In genomic region chr4:15893967-15894366, GRCh38 we compare ENCODE assay signal across 12 cellular contexts. TPM values are rescaled to one million over a fixed set of nuclear protein-coding genes. Genes with fewer than 3 reads are reported as not detected.
DNase-seq lines count a peak whose midpoint lies in the region; ATAC-seq and TF ChIP-seq lines count a peak whose summit lies in the region.
"Had no signal": no experiment of that assay in that cellular context is flagged by ENCODE, and none has a peak within 500 bp of the region (broad histone marks: within the 10 kb centered on the region; RNA-seq: fewer than 3 reads in every experiment).

No MANE protein-coding gene starts in this region.

- no peaks in the 10 kb centered on the region for H3K36me3 ChIP-seq in RWPE2 (ENCODE audit: low read depth)
- H3K36me3 ChIP-seq in smooth muscle cell (ENCODE audit: low read depth): no peaks in the 10 kb centered on the region

- WGBS in smooth muscle cell (ENCODE audit: low lambda C conversion rate): 54% methylated on average over 4 of the region's 4 CpGs

- H3K27ac ChIP-seq in RWPE2 (ENCODE audit: poor library complexity, severe bottlenecking): peak overlapping the region; percentile 95
- peak overlapping the region; percentile 81 for H3K27ac ChIP-seq in smooth muscle cell (ENCODE audit: low read depth)

- H3K4me1 ChIP-seq in RWPE2 (ENCODE audit: insufficient read depth, poor library complexity, severe bottlenecking) (peaks cover 39% of the 10 kb centered on the region), smooth muscle cell (ENCODE audit: low read depth) (peaks cover 3% of the 10 kb centered on the region)

- no peaks in the 10 kb centered on the region for H3K79me2 ChIP-seq in smooth muscle cell (ENCODE audit: low read depth)

- no peak overlapping the region for H2AFZ ChIP-seq in smooth muscle cell (ENCODE audit: low read depth)

- H3K9me3 ChIP-seq in RWPE2 (ENCODE audit: severe bottlenecking) (no peaks in the 10 kb centered on the region), smooth muscle cell (replicated peaks; ENCODE audit: low read depth) (no peaks in the 10 kb centered on the region)

- H3K4me3 ChIP-seq in RWPE2 (ENCODE audit: severe bottlenecking) (no peak overlapping the region), fibroblast of pulmonary artery (replicated peaks; ENCODE audit: low read depth, low read length) (no peak overlapping the region), smooth muscle cell (no peak overlapping the region)

- TF ChIP-seq CTCF in RWPE2 (IDR thresholded peaks at IDR 0.05; ENCODE audit: poor library complexity, severe bottlenecking) (no peak), fibroblast of pulmonary artery (IDR thresholded peaks at IDR 0.05; ENCODE audit: low read length, missing control alignments) (no peak), smooth muscle cell (IDR thresholded peaks at IDR 0.05; ENCODE audit: borderline replicate concordance, insufficient read depth, poor library complexity, severe bottlenecking) (no peak)

- H4K20me1 ChIP-seq in smooth muscle cell (ENCODE audit: low read depth): no peaks in the 10 kb centered on the region

- DNase-seq in GM04503 (ENCODE audit: low read depth) (peak; percentile 93), RWPE2 (ENCODE audit: low spot score) (peak; percentile 76), fibroblast of pulmonary artery (ENCODE audit: low read depth) (peak; percentile 98), smooth muscle cell (lab: John Stamatoyannopoulos, UW; ENCODE audit: unreplicated experiment) (no peak), RPMI8226 (no peak), superior temporal gyrus (ENCODE audit: extremely low spot score) (no peak), NCI-H2196 treated with DMSO at 0.1 percent for 48 hours (lab: John Stamatoyannopoulos, UW; ENCODE audit: unreplicated experiment) (no peak)
- DNase-seq: GF-D8, NCI-H446 treated with DMSO at 0.1 percent for 48 hours had no signal

- no peaks in the 10 kb centered on the region for H3F3A ChIP-seq in smooth muscle cell (ENCODE audit: low read depth)

- H3K27me3 ChIP-seq in RWPE2 (ENCODE audit: insufficient read depth, poor library complexity, severe bottlenecking): no peaks in the 10 kb centered on the region
- no peaks in the 10 kb centered on the region for H3K27me3 ChIP-seq in smooth muscle cell (ENCODE audit: low read depth)

- H3K9ac ChIP-seq in smooth muscle cell (ENCODE audit: low read depth): peak overlapping the region; percentile 74

- peak; percentile 95 for ATAC-seq in RWPE2 (ENCODE audit: low read depth)
- ATAC-seq in GM18870 (IDR thresholded peaks at IDR 0.05; ENCODE audit: unreplicated experiment): no peak

- H3K4me2 ChIP-seq in smooth muscle cell: peak overlapping the region; percentile 10

RNA-seq across cellular contexts. Expression of gene FGFBP1, which starts 44.6 kb away (rescaled TPM):
- total RNA-seq in smooth muscle cell: 0.45 TPM in 1 of 2 replicates, not detected in the other
- polyA plus RNA-seq in smooth muscle cell: 0.34 TPM in 1 of 2 replicates, not detected in the other
- total RNA-seq: urinary bladder had no signal
- polyA plus RNA-seq: neural cell had no signal

Comparison
In these comparisons a context has a peak if more than half of its experiments do, and no peak if none do; other contexts are left out.
1. DNase-seq: peak in GM04503 (single experiment), RWPE2 (single experiment) and fibroblast of pulmonary artery (single experiment); none in smooth muscle cell (single experiment), RPMI8226 (single experiment), superior temporal gyrus (single experiment) and NCI-H2196 treated with DMSO at 0.1 percent for 48 hours (single experiment).